ENCODE assay signal across 15 cellular contexts in the genomic region with DNA sequence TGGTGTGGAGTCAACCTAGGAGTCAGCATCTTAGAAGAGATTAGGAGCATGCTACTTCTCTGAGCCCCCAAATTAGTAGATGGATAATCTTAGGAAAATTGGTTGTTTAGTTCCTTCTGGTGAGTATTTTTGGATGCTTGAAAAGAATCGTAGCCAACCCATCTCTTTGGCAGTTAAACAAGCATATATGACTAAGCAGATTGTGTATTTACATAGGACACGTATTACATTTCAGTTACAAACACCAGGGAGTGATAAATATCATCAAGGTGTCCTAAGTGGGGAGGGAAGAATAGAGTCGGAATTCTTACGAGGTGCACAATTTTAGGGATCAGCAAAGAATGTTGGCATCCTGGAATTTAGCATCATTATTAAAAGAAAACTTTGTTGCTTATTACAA. TPM values are rescaled to one million over a fixed set of nuclear protein-coding genes. Genes with fewer than 3 reads are reported as not detected.
DNase-seq lines count a peak whose midpoint lies in the region; ATAC-seq, FAIRE-seq and TF ChIP-seq lines count a peak whose summit lies in the region.
"Had no signal": no experiment of that assay in that cellular context is flagged by ENCODE, and none has a peak within 500 bp of the region (broad histone marks: within the 10 kb centered on the region; RNA-seq: fewer than 3 reads in every experiment).

No MANE protein-coding gene starts in this region.

- H3K27me3 ChIP-seq in bronchial epithelial cell (ENCODE audit: control insufficient read depth, insufficient read depth, low read length) (no peaks in the 10 kb centered on the region), HepG2 (ENCODE audit: control insufficient read depth in 1 of 2, insufficient read depth in 2 of 2, low read length in 2 of 2) (no peaks in the 10 kb centered on the region), endodermal cell (ENCODE audit: control insufficient read depth, insufficient read depth, low read length, poor library complexity, severe bottlenecking) (no peaks in the 10 kb centered on the region), colonic mucosa (no peaks in the 10 kb centered on the region)
- H3K27me3 ChIP-seq: BLaER1 had no signal

- CTCF ChIA-PET in HepG2 (lab: Yijun Ruan, JAX; ENCODE audit: low intra/inter-chr PET ratio, low total read pairs): no interaction called here

- DNase-seq in EH (ENCODE audit: low read depth): peak; percentile 26
- DNase-seq in NCI-H526 (lab: John Stamatoyannopoulos, UW): peak; percentile 24 to 32
- DNase-seq in bronchial epithelial cell (ENCODE audit: low read depth): peak; percentile 71
- no peak for DNase-seq in HepG2 (ENCODE audit: low spot score)
- DNase-seq in endodermal cell: no peak
- DNase-seq in posterior vena cava (ENCODE audit: low spot score): no peak
- DNase-seq in colonic mucosa: no peak
- DNase-seq: DMS 273 treated with DMSO at 0.1 percent for 48 hours, H9, NCI-H446 treated with DMSO at 0.1 percent for 48 hours had no signal

- H3K4me1 ChIP-seq in HepG2 (ENCODE audit: insufficient read depth, low read length) (no peaks in the 10 kb centered on the region), endodermal cell (ENCODE audit: control insufficient read depth, insufficient read depth, low read length) (no peaks in the 10 kb centered on the region), colonic mucosa (no peaks in the 10 kb centered on the region)
- H3K4me1 ChIP-seq: BLaER1 had no signal

- POLR2A ChIA-PET in HepG2 (lab: Yijun Ruan, JAX): no interaction called here

- H3K4me2 ChIP-seq in HepG2 (ENCODE audit: low read depth, low read length): no peak overlapping the region
- H3K4me2 ChIP-seq: BLaER1 had no signal

- no TSS peak for BruUV-seq in HepG2 (replicated peaks; lab: Mats Ljungman, UMichigan)

- intact Hi-C loops in HepG2 (cut with micrococcal nuclease; ENCODE audit: unreplicated experiment) (no loop called here), posterior vena cava (cut with DNase I) (no loop called here), colonic mucosa (cut with DNase I) (no loop called here)

- H2AFZ ChIP-seq in HepG2 (ENCODE audit: low read length): no peak overlapping the region

- no peak overlapping the region for H3K4me3 Mint-ChIP-seq in endodermal cell
- H3K4me3 Mint-ChIP-seq: H9, IgD-negative memory B cell had no signal

- H4K20me1 ChIP-seq in HepG2 (ENCODE audit: insufficient read depth, low read length): no peaks in the 10 kb centered on the region
- H4K20me1 ChIP-seq: BLaER1 had no signal

- peaks cover 18% of the 10 kb centered on the region for H3K27me3 Mint-ChIP-seq in endodermal cell (ENCODE audit: insufficient read depth)
- H3K27me3 Mint-ChIP-seq: IgD-negative memory B cell had no signal

- H3K4me1 Mint-ChIP-seq in endodermal cell: no peaks in the 10 kb centered on the region
- H3K4me1 Mint-ChIP-seq: H9, IgD-negative memory B cell had no signal

- H3K27ac Mint-ChIP-seq in endodermal cell: no peak overlapping the region
- H3K27ac Mint-ChIP-seq: H9, IgD-negative memory B cell had no signal

- H3K9me3 Mint-ChIP-seq in endodermal cell: peaks cover 22% of the 10 kb centered on the region

- no peak for FAIRE-seq in bronchial epithelial cell (lab: Jason Lieb, UNC)
- FAIRE-seq in HepG2 (lab: Jason Lieb, UNC): no peak
- FAIRE-seq: GM18507 had no signal

- no peak for TF ChIP-seq RAD21 in HepG2 (CRISPR knock-in tag; IDR thresholded peaks at IDR 0.05)

- H3K27ac ChIP-seq in HepG2 (ENCODE audit: extremely low read length, insufficient read depth, low read length) (no peak overlapping the region), endodermal cell (ENCODE audit: low read depth, low read length) (no peak overlapping the region), colonic mucosa (no peak overlapping the region)
- H3K27ac ChIP-seq: BLaER1 had no signal

- peaks cover 18% of the 10 kb centered on the region for H3K36me3 Mint-ChIP-seq in endodermal cell (ENCODE audit: low read depth)

- no peak for TF ChIP-seq POLR2A in HepG2 (IDR thresholded peaks at IDR 0.05; ENCODE audit: insufficient read depth in 1 of 2, low read depth in 2 of 2, low read length in 2 of 2)

- H3K36me3 ChIP-seq in bronchial epithelial cell (ENCODE audit: control insufficient read depth, insufficient read depth, low read length): no peaks in the 10 kb centered on the region
- H3K36me3 ChIP-seq in HepG2 (replicated peaks in 1 of 2; ENCODE audit: control insufficient read depth in 1 of 2, insufficient read depth in 2 of 2, low read length in 2 of 2): no peaks in the 10 kb centered on the region
- peaks cover 6% of the 10 kb centered on the region for H3K36me3 ChIP-seq in endodermal cell (ENCODE audit: control insufficient read depth, insufficient read depth, low read length)
- no peaks in the 10 kb centered on the region for H3K36me3 ChIP-seq in colonic mucosa

- TF ChIP-seq EP300 in HepG2 (IDR thresholded peaks at IDR 0.05; ENCODE audit: low read depth in 2 of 2, low read length in 2 of 2) (no peak), HepG2 (CRISPR knock-in tag; IDR thresholded peaks at IDR 0.05; ENCODE audit: borderline replicate concordance) (no peak)

- TF ChIP-seq CTCF in bronchial epithelial cell (IDR thresholded peaks at IDR 0.05; ENCODE audit: insufficient read depth, low read length, severe bottlenecking) (no peak), HepG2 (CRISPR knock-in tag; IDR thresholded peaks at IDR 0.05) (no peak), endodermal cell (conservative IDR thresholded peaks at IDR 0.05) (no peak), colonic mucosa (IDR thresholded peaks at IDR 0.05) (no peak)

- in situ Hi-C loops in HepG2 (cut with HindIII; ENCODE audit: extremely low pct_ligation_motif_present, low pct_unique_long_range_greater_than_20kb): no loop called here

- H3K9ac ChIP-seq in HepG2 (ENCODE audit: insufficient read depth, low read depth, low read length) (no peak overlapping the region), endodermal cell (ENCODE audit: extremely low read depth, low read length, poor library complexity, severe bottlenecking) (no peak overlapping the region), colonic mucosa (ENCODE audit: low read depth in 2 of 2, low read length in 2 of 2) (no peak overlapping the region)
- H3K9ac ChIP-seq: BLaER1 had no signal

- no peaks in the 10 kb centered on the region for H3K79me2 ChIP-seq in HepG2 (ENCODE audit: insufficient read depth, low read length)

- WGBS in HepG2 (ENCODE audit: low lambda C conversion rate): 76% methylated on average over 4 of the region's 4 CpGs
- WGBS in endodermal cell (ENCODE audit: insufficient coverage in 1 of 2, insufficient read length in 1 of 2), 2 experiments: 95 to 100% methylated on average over 2 to 4 of the region's 4 CpGs

- no peaks in the 10 kb centered on the region for H3K9me3 ChIP-seq in HepG2 (ENCODE audit: low read length)
- peaks cover 22% of the 10 kb centered on the region for H3K9me3 ChIP-seq in endodermal cell (ENCODE audit: control insufficient read depth, low read length)
- H3K9me3 ChIP-seq in colonic mucosa: no peaks in the 10 kb centered on the region
- H3K9me3 ChIP-seq: BLaER1 had no signal

- no peak for ATAC-seq in HepG2

- no peak overlapping the region for H3K4me3 ChIP-seq in bronchial epithelial cell (ENCODE audit: low read depth, low read length)
- H3K4me3 ChIP-seq in HepG2 (replicated peaks in 1 of 3; ENCODE audit: insufficient read depth in 1 of 3, low read depth in 2 of 3, low read length in 3 of 3): no peak overlapping the region
- no peak overlapping the region for H3K4me3 ChIP-seq in endodermal cell (ENCODE audit: low read length)
- no peak overlapping the region for H3K4me3 ChIP-seq in colonic mucosa
- H3K4me3 ChIP-seq: BLaER1 had no signal

RNA-seq across cellular contexts. Expression of a gene that starts 13.5 kb away (rescaled TPM):
- not detected in 2 replicates for total RNA-seq in bronchial epithelial cell
- total RNA-seq in HepG2 (2016; rRNA removed; fragmentation: Illumina TruSeq; extraction: Trizol): not detected in 2 replicates
- not detected in 2 replicates for total RNA-seq in HepG2 (2016; cell fraction: cytosol; rRNA removed; fragmentation: Illumina TruSeq; extraction: Trizol; ENCODE audit: low read depth)
- not detected in 2 replicates for total RNA-seq in HepG2 (2016; cell fraction: insoluble cytoplasmic fraction; rRNA removed; fragmentation: Illumina TruSeq; extraction: Trizol)
- not detected in 2 replicates for total RNA-seq in HepG2 (2016; cell fraction: membrane; rRNA removed; fragmentation: Illumina TruSeq; extraction: Trizol)
- total RNA-seq in HepG2 (2016; cell fraction: nucleus; rRNA removed; fragmentation: Illumina TruSeq; extraction: Trizol): not detected in 2 replicates
- polyA plus RNA-seq in HepG2 (2011; rRNA removed): not detected in 2 replicates
- not detected in 2 replicates for polyA plus RNA-seq in HepG2 (2011; cell fraction: cytosol; rRNA removed)
- polyA plus RNA-seq in HepG2 (2011; cell fraction: nucleus; rRNA removed): not detected in 2 replicates
- polyA plus RNA-seq in HepG2 (2012): not detected in 2 replicates
- polyA plus RNA-seq in HepG2 (2016; cell fraction: cytosol; fragmentation: Illumina TruSeq; extraction: Trizol; ENCODE audit: low read depth): not detected in 2 replicates
- not detected in 2 replicates for polyA plus RNA-seq in HepG2 (2016; cell fraction: insoluble cytoplasmic fraction; fragmentation: Illumina TruSeq; extraction: Trizol; ENCODE audit: low read depth)
- polyA plus RNA-seq in HepG2 (2016; cell fraction: membrane; fragmentation: Illumina TruSeq; extraction: Trizol; ENCODE audit: low read depth): not detected in 2 replicates
- not detected in 2 replicates for polyA plus RNA-seq in HepG2 (2016; cell fraction: nucleus; fragmentation: Illumina TruSeq; extraction: Trizol; ENCODE audit: insufficient read depth, low read depth)
- not detected in 2 replicates for polyA minus RNA-seq in HepG2 (2011; rRNA and poly(A)+ RNA removed; ENCODE audit: low replicate concordance)
- polyA minus RNA-seq in HepG2 (2011; cell fraction: cytosol; rRNA and poly(A)+ RNA removed): not detected in 2 replicates
- not detected in 2 replicates for polyA minus RNA-seq in HepG2 (2011; cell fraction: nucleus; rRNA and poly(A)+ RNA removed)
- total RNA-seq in endodermal cell: not detected
- polyA plus RNA-seq in endodermal cell (2013, experiment 1 of 2): not detected
- polyA plus RNA-seq in endodermal cell (2013, experiment 2 of 2): not detected
- total RNA-seq in posterior vena cava: not detected
- not detected for total RNA-seq in colonic mucosa
- total RNA-seq: H9, OCI-LY7, SK-MEL-5 had no signal
- polyA plus RNA-seq: IgD-negative memory B cell had no signal

RNA-seq across cellular contexts. Expression of a gene that starts 21.0 kb away (rescaled TPM):
- total RNA-seq in bronchial epithelial cell (68.4 and 74.4 TPM in 2 replicates), HepG2 (2016; rRNA removed; fragmentation: Illumina TruSeq; extraction: Trizol) (46.8 and 49.3 TPM in 2 replicates), endodermal cell (10 to 100 TPM; 45.3 to 53.2 TPM), posterior vena cava (10 to 100 TPM; 44.2 to 51.8 TPM), colonic mucosa (10 to 100 TPM; 33.3 to 34.6 TPM)
- 40.2 and 43.5 TPM in 2 replicates for total RNA-seq in HepG2 (2016; cell fraction: cytosol; rRNA removed; fragmentation: Illumina TruSeq; extraction: Trizol; ENCODE audit: low read depth)
- 47.6 and 49.7 TPM in 2 replicates for total RNA-seq in HepG2 (2016; cell fraction: insoluble cytoplasmic fraction; rRNA removed; fragmentation: Illumina TruSeq; extraction: Trizol)
- total RNA-seq in HepG2 (2016; cell fraction: membrane; rRNA removed; fragmentation: Illumina TruSeq; extraction: Trizol): 39.7 and 40.1 TPM in 2 replicates
- total RNA-seq in HepG2 (2016; cell fraction: nucleus; rRNA removed; fragmentation: Illumina TruSeq; extraction: Trizol): 38.8 and 43.2 TPM in 2 replicates
- polyA plus RNA-seq in HepG2 (2011; rRNA removed): 26.3 and 33.6 TPM in 2 replicates
- polyA plus RNA-seq in HepG2 (2011; cell fraction: cytosol; rRNA removed): 19.8 and 26.0 TPM in 2 replicates
- 23.5 and 45.8 TPM in 2 replicates for polyA plus RNA-seq in HepG2 (2011; cell fraction: nucleus; rRNA removed)
- polyA plus RNA-seq in HepG2 (2012): 32.7 and 36.0 TPM in 2 replicates
- 28.2 and 34.2 TPM in 2 replicates for polyA plus RNA-seq in HepG2 (2016; cell fraction: cytosol; fragmentation: Illumina TruSeq; extraction: Trizol; ENCODE audit: low read depth)
- 44.0 and 45.6 TPM in 2 replicates for polyA plus RNA-seq in HepG2 (2016; cell fraction: insoluble cytoplasmic fraction; fragmentation: Illumina TruSeq; extraction: Trizol; ENCODE audit: low read depth)
- 32.0 and 33.3 TPM in 2 replicates for polyA plus RNA-seq in HepG2 (2016; cell fraction: membrane; fragmentation: Illumina TruSeq; extraction: Trizol; ENCODE audit: low read depth)
- polyA plus RNA-seq in HepG2 (2016; cell fraction: nucleus; fragmentation: Illumina TruSeq; extraction: Trizol; ENCODE audit: insufficient read depth, low read depth): 60.5 and 68.6 TPM in 2 replicates
- polyA minus RNA-seq in HepG2 (2011; rRNA and poly(A)+ RNA removed; ENCODE audit: low replicate concordance): 6.7 and 7.7 TPM in 2 replicates
- polyA minus RNA-seq in HepG2 (2011; cell fraction: cytosol; rRNA and poly(A)+ RNA removed): 6.6 and 7.3 TPM in 2 replicates
- 62.4 and 70.9 TPM in 2 replicates for polyA minus RNA-seq in HepG2 (2011; cell fraction: nucleus; rRNA and poly(A)+ RNA removed)
- polyA plus RNA-seq in endodermal cell (2013, experiment 1 of 2): 38.1 TPM
- 39.5 TPM for polyA plus RNA-seq in endodermal cell (2013, experiment 2 of 2)

Comparison
In these comparisons a context has a peak if more than half of its experiments do, and no peak if none do; other contexts are left out.
1. DNase-seq: peak in EH (single experiment), NCI-H526 (2 of 2) and bronchial epithelial cell (single experiment); none in HepG2 (single experiment), endodermal cell (single experiment), posterior vena cava (single experiment) and colonic mucosa (single experiment).